In genomic region chr10:132159331-132160230, GRCh38 we compare ENCODE assay signal across 8 cellular contexts. TPM values are rescaled to one million over a fixed set of nuclear protein-coding genes. Genes with fewer than 3 reads are reported as not detected.
DNase-seq lines count a peak whose midpoint lies in the region; ATAC-seq lines count a peak whose summit lies in the region.
"Not testable (repeated sequence)": the region's sequence is repeated elsewhere in the genome, so short reads cannot be mapped to it uniquely, and the experiment has no call there.
"Had no signal": no experiment of that assay in that cellular context is flagged by ENCODE, and none has a peak within 500 bp of the region (broad histone marks: within the 10 kb centered on the region; RNA-seq: fewer than 3 reads in every experiment).

No MANE protein-coding gene starts in this region.

- H3K4me1 Mint-ChIP-seq in activated CD4-positive, alpha-beta T cell treated with anti-CD3 and anti-CD28 coated beads for 36 hours = peaks cover 24% of the 10 kb centered on the region
- H3K4me1 Mint-ChIP-seq in activated T-helper 1 cell treated with anti-CD3 and anti-CD28 coated beads, Interleukin-12 subunit alpha, Interleukin-12 subunit beta, Interleukin-2, Interleukin-4 antibody, amounts not matched to agents 30 ng/mL and 10 ng/mL and 1 ng/mL, durations not matched to agents 14 hours and 24 hours and 36 hours (ENCODE audit: low read depth) = peaks cover 35% of the 10 kb centered on the region
- peaks cover 16% of the 10 kb centered on the region for H3K4me1 Mint-ChIP-seq in central memory CD8-positive, alpha-beta T cell
- peaks cover 40 to 43% of the 10 kb centered on the region in 2 donors for H3K4me1 Mint-ChIP-seq in immature natural killer cell

- not testable (repeated sequence) for H3K4me3 ChIP-seq in H7 (ENCODE audit: insufficient read depth, low read depth, low read length)

- peak; percentile 12 for ATAC-seq in activated CD4-positive, alpha-beta T cell treated with anti-CD3 and anti-CD28 coated beads for 36 hours
- ATAC-seq in central memory CD8-positive, alpha-beta T cell (replicated peaks; ENCODE audit: extremely low read depth, poor library complexity, severe bottlenecking) = peak; percentile 53

- H3K27me3 Mint-ChIP-seq in activated CD4-positive, alpha-beta T cell treated with anti-CD3 and anti-CD28 coated beads for 36 hours; activated T-helper 1 cell treated with anti-CD3 and anti-CD28 coated beads, Interleukin-12 subunit alpha, Interleukin-12 subunit beta, Interleukin-2, Interleukin-4 antibody, amounts not matched to agents 30 ng/mL and 10 ng/mL and 1 ng/mL, durations not matched to agents 14 hours and 24 hours and 36 hours (ENCODE audit: insufficient read depth); central memory CD8-positive, alpha-beta T cell: not testable (repeated sequence)
- peaks cover 25 to 39% (median 27%) of the 10 kb centered on the region in 3 donors for H3K27me3 Mint-ChIP-seq in immature natural killer cell (ENCODE audit: low read depth in 3 of 3)

- CTCF ChIA-PET in activated CD4-positive, alpha-beta T cell treated with anti-CD3 and anti-CD28 coated beads for 36 hours (lab: Charles Lee) = not testable (repeated sequence)

- DNase-seq in H7 (peak; percentile 59), NCI-H748 (lab: John Stamatoyannopoulos, UW; ENCODE audit: unreplicated experiment) (peak; percentile 64), immature natural killer cell (peak; percentile 44 to 67 (median 50))
- DNase-seq in activated CD4-positive, alpha-beta T cell treated with anti-CD3 and anti-CD28 coated beads for 36 hours = peak; percentile 61
- DNase-seq in activated T-helper 1 cell treated with anti-CD3 and anti-CD28 coated beads, Interleukin-12 subunit alpha, Interleukin-12 subunit beta, Interleukin-2, Interleukin-4 antibody, amounts not matched to agents 30 ng/mL and 10 ng/mL and 1 ng/mL, durations not matched to agents 14 hours and 24 hours and 36 hours (ENCODE audit: low spot score) = peak; percentile 69
- DNase-seq in central memory CD8-positive, alpha-beta T cell (ENCODE audit: low spot score in 2 of 2) = peak in 1 of 2 donors; percentile 43
- peak; percentile 8 for DNase-seq in stimulated activated CD4-positive, alpha-beta T cell treated with anti-CD3 and anti-CD28 coated beads, Interleukin-12 subunit alpha, Interleukin-12 subunit beta, amount 100 ng/mL, for 4 hours

- not testable (repeated sequence) for H3K9me3 Mint-ChIP-seq in activated CD4-positive, alpha-beta T cell treated with anti-CD3 and anti-CD28 coated beads for 36 hours (ENCODE audit: low read depth); activated T-helper 1 cell treated with anti-CD3 and anti-CD28 coated beads, Interleukin-12 subunit alpha, Interleukin-12 subunit beta, Interleukin-2, Interleukin-4 antibody, amounts not matched to agents 30 ng/mL and 10 ng/mL and 1 ng/mL, durations not matched to agents 14 hours and 24 hours and 36 hours; central memory CD8-positive, alpha-beta T cell
- H3K9me3 Mint-ChIP-seq in immature natural killer cell = peaks cover 3 to 18% (median 7%) of the 10 kb centered on the region in 6 donors

- not testable (repeated sequence) for H3K4me3 Mint-ChIP-seq in activated CD4-positive, alpha-beta T cell treated with anti-CD3 and anti-CD28 coated beads for 36 hours
- H3K4me3 Mint-ChIP-seq in activated T-helper 1 cell treated with anti-CD3 and anti-CD28 coated beads, Interleukin-12 subunit alpha, Interleukin-12 subunit beta, Interleukin-2, Interleukin-4 antibody, amounts not matched to agents 30 ng/mL and 10 ng/mL and 1 ng/mL, durations not matched to agents 14 hours and 24 hours and 36 hours = peak overlapping the region; percentile 58
- peak overlapping the region; percentile 34 for H3K4me3 Mint-ChIP-seq in central memory CD8-positive, alpha-beta T cell
- peak overlapping the region; percentile 23 to 68 (median 30) for H3K4me3 Mint-ChIP-seq in immature natural killer cell

- POLR2A ChIA-PET in activated CD4-positive, alpha-beta T cell treated with anti-CD3 and anti-CD28 coated beads for 36 hours (lab: Charles Lee) = not testable (repeated sequence)

- intact Hi-C loops in activated CD4-positive, alpha-beta T cell treated with anti-CD3 and anti-CD28 coated beads for 36 hours (cut with DNase I, micrococcal nuclease) = loop anchor here in 1 of 2 experiments (2.0 kb wide), 3 partner anchors 177 to 287 kb away; partner anchors contain the start of gene PPP2R2D
- intact Hi-C loops in activated T-helper 1 cell treated with anti-CD3 and anti-CD28 coated beads, Interleukin-12 subunit alpha, Interleukin-12 subunit beta, Interleukin-2, Interleukin-4 antibody, amounts not matched to agents 30 ng/mL and 10 ng/mL and 1 ng/mL, durations not matched to agents 14 hours and 24 hours and 36 hours (cut with micrococcal nuclease) = loop anchor here (5.0 kb wide), 1 partner anchor 257 kb away; the partner anchor contains the start of gene PPP2R2D

- H3K36me3 Mint-ChIP-seq in activated CD4-positive, alpha-beta T cell treated with anti-CD3 and anti-CD28 coated beads for 36 hours (ENCODE audit: low read depth); activated T-helper 1 cell treated with anti-CD3 and anti-CD28 coated beads, Interleukin-12 subunit alpha, Interleukin-12 subunit beta, Interleukin-2, Interleukin-4 antibody, amounts not matched to agents 30 ng/mL and 10 ng/mL and 1 ng/mL, durations not matched to agents 14 hours and 24 hours and 36 hours (ENCODE audit: low read depth): not testable (repeated sequence)
- peaks cover 22% of the 10 kb centered on the region for H3K36me3 Mint-ChIP-seq in central memory CD8-positive, alpha-beta T cell (ENCODE audit: insufficient read depth)
- H3K36me3 Mint-ChIP-seq in immature natural killer cell = peaks cover 0 to 12% (median 0%) of the 10 kb centered on the region in 3 donors

- H3K27ac Mint-ChIP-seq in activated CD4-positive, alpha-beta T cell treated with anti-CD3 and anti-CD28 coated beads for 36 hours = peak overlapping the region; percentile 73
- H3K27ac Mint-ChIP-seq in activated T-helper 1 cell treated with anti-CD3 and anti-CD28 coated beads, Interleukin-12 subunit alpha, Interleukin-12 subunit beta, Interleukin-2, Interleukin-4 antibody, amounts not matched to agents 30 ng/mL and 10 ng/mL and 1 ng/mL, durations not matched to agents 14 hours and 24 hours and 36 hours = peak overlapping the region; percentile 93
- H3K27ac Mint-ChIP-seq in central memory CD8-positive, alpha-beta T cell (ENCODE audit: low read depth) = peak overlapping the region; percentile 97
- H3K27ac Mint-ChIP-seq in immature natural killer cell = peak overlapping the region; percentile 92 to 99 (median 98)

- not testable (repeated sequence) for H3K27me3 ChIP-seq in H7 (ENCODE audit: control insufficient read depth, insufficient read depth, low read length)

- not testable (repeated sequence) for H3K36me3 ChIP-seq in H7 (replicated peaks; ENCODE audit: control insufficient read depth, insufficient read depth, low read length)

RNA-seq across cellular contexts. Expression of gene DPYSL4, which starts 27.2 kb away (rescaled TPM):
- 7.6 and 9.1 TPM in 2 replicates for total RNA-seq in H7 (2014; rRNA removed; shearing (Covaris generic))
- total RNA-seq in activated CD4-positive, alpha-beta T cell treated with anti-CD3 and anti-CD28 coated beads for 36 hours = 10 to 100 TPM; 15.0 to 15.2 TPM
- 24.1 and 24.7 TPM in 2 replicates for total RNA-seq in activated T-helper 1 cell treated with anti-CD3 and anti-CD28 coated beads, Interleukin-12 subunit alpha, Interleukin-12 subunit beta, Interleukin-2, Interleukin-4 antibody, amounts not matched to agents 30 ng/mL and 10 ng/mL and 1 ng/mL, durations not matched to agents 14 hours and 24 hours and 36 hours
- polyA plus RNA-seq in immature natural killer cell = not detected
- total RNA-seq: SJCRH30 had no signal
